ENCODE assay signal across 8 cellular contexts in genomic region chr15:72948662-72949061, GRCh38.
"Had no signal": no experiment of that assay in that cellular context is flagged by ENCODE, and none has a peak within 500 bp of the region (broad histone marks: within the 10 kb centered on the region; RNA-seq: fewer than 3 reads in every experiment).

No MANE protein-coding gene starts in this region.

- DNase-seq: GM23248, GOT3, H7, HFFc6 had no signal

- H3K27ac ChIP-seq: GM23248, HL-60 had no signal

- H3K4me3 ChIP-seq: GM23248, HAP-1 had no signal

- ATAC-seq: HCT116, HepG2 had no signal

- H2AFZ ChIP-seq: GM23248 had no signal

- H3K9me3 ChIP-seq: HAP-1 had no signal

- H3K36me3 ChIP-seq: HAP-1 had no signal

- FAIRE-seq: HepG2 had no signal

- H3K9ac ChIP-seq: GM23248 had no signal

- H3K4me1 ChIP-seq: HAP-1 had no signal
